12 cellular contexts compared by ENCODE assay signal in genomic region chr13:20714563-20715339, GRCh38. TPM values are rescaled to one million over a fixed set of nuclear protein-coding genes. Genes with fewer than 3 reads are reported as not detected.
DNase-seq lines count a peak whose midpoint lies in the region; ATAC-seq and TF ChIP-seq lines count a peak whose summit lies in the region.
"Had no signal": no experiment of that assay in that cellular context is flagged by ENCODE, and none has a peak within 500 bp of the region (broad histone marks: within the 10 kb centered on the region; RNA-seq: fewer than 3 reads in every experiment).

No MANE protein-coding gene starts in this region.

- no peak for ATAC-seq in HG03442 (IDR thresholded peaks at IDR 0.05; ENCODE audit: unreplicated experiment)
- ATAC-seq: effector memory CD8-positive, alpha-beta T cell had no signal

- CTCF ChIA-PET in PC-9 (lab: Charles Lee) = no interaction called here
- CTCF ChIA-PET in CD8-positive, alpha-beta memory T cell (lab: Charles Lee) = interaction anchor here (0.7 to 1.7 kb wide), 4 partner anchors 113 to 210 kb away, joined by 3 read pairs; no protein-coding TSS in a partner anchor

- no peak overlapping the region for H3K4me3 Mint-ChIP-seq in CD8-positive, alpha-beta memory T cell
- H3K4me3 Mint-ChIP-seq: activated T-cell treated with anti-CD3 and anti-CD28 coated beads, Interleukin-2, amount 50 U/mL, for 24 hours; effector memory CD8-positive, alpha-beta T cell had no signal

- H3K9me3 Mint-ChIP-seq in CD8-positive, alpha-beta memory T cell = no peaks in the 10 kb centered on the region
- H3K9me3 Mint-ChIP-seq: activated T-cell treated with anti-CD3 and anti-CD28 coated beads, Interleukin-2, amount 50 U/mL, for 24 hours; effector memory CD8-positive, alpha-beta T cell had no signal

- H3K27me3 ChIP-seq in SJCRH30 = no peaks in the 10 kb centered on the region
- H3K27me3 ChIP-seq in esophagus muscularis mucosa = peaks cover 0 to 4% (median 0%) of the 10 kb centered on the region in 4 donors
- H3K27me3 ChIP-seq in tibial artery = no peaks in the 10 kb centered on the region
- no peaks in the 10 kb centered on the region for H3K27me3 ChIP-seq in PC-9 (ENCODE audit: insufficient read depth, low read depth)
- H3K27me3 ChIP-seq in CD8-positive, alpha-beta memory T cell (ENCODE audit: insufficient read depth, low read length, poor library complexity, severe bottlenecking) = no peaks in the 10 kb centered on the region

- DNase-seq in SJCRH30 (peak; percentile 66 to 71), esophagus muscularis mucosa (ENCODE audit: extremely low spot score) (no peak), mucosa of gallbladder (ENCODE audit: low spot score) (peak; percentile 20), tibial artery (peak; percentile 78 to 86), PC-9 (no peak), hippocampal formation (lab: John Stamatoyannopoulos, UW) (no peak)
- no peak for DNase-seq in CD8-positive, alpha-beta memory T cell
- DNase-seq: activated T-cell treated with anti-CD3 and anti-CD28 coated beads, Interleukin-2, amount 50 U/mL, for 24 hours; effector memory CD8-positive, alpha-beta T cell; NCI-H1436; retina had no signal

- 34% methylated on average over 7 of the region's 9 CpGs for WGBS in esophagus muscularis mucosa

- no peaks in the 10 kb centered on the region for H3K36me3 ChIP-seq in SJCRH30
- H3K36me3 ChIP-seq in esophagus muscularis mucosa = no peaks in the 10 kb centered on the region
- H3K36me3 ChIP-seq in tibial artery = no peaks in the 10 kb centered on the region
- H3K36me3 ChIP-seq in PC-9 (ENCODE audit: low read depth) = no peaks in the 10 kb centered on the region
- no peaks in the 10 kb centered on the region for H3K36me3 ChIP-seq in CD8-positive, alpha-beta memory T cell (ENCODE audit: insufficient read depth, low read length)

- no peak overlapping the region for H3K4me2 ChIP-seq in PC-9

- H3K79me2 ChIP-seq in PC-9 (ENCODE audit: low read depth) = no peaks in the 10 kb centered on the region

- no peaks in the 10 kb centered on the region for H3K9me2 ChIP-seq in PC-9 (ENCODE audit: insufficient read depth)

- intact Hi-C loops in esophagus muscularis mucosa (cut with DNase I) (loop anchor here (5.0 kb wide), 3 partner anchors 58 to 222 kb away; partner anchors contain the start of gene EEF1AKMT1), tibial artery (cut with DNase I; ENCODE audit: low total_unique reads) (loop anchor here (5.0 to 10.0 kb wide), 2 partner anchors 113 to 220 kb away; no protein-coding TSS in a partner anchor), PC-9 (cut with micrococcal nuclease; ENCODE audit: unreplicated experiment) (loop anchor here (5.0 kb wide), 2 partner anchors 98 to 217 kb away; no protein-coding TSS in a partner anchor)

- H3K9me3 ChIP-seq in SJCRH30 (replicated peaks) (no peaks in the 10 kb centered on the region), esophagus muscularis mucosa (no peaks in the 10 kb centered on the region), tibial artery (no peaks in the 10 kb centered on the region), PC-9 (ENCODE audit: insufficient read depth, low read depth) (no peaks in the 10 kb centered on the region)
- H3K9me3 ChIP-seq in CD8-positive, alpha-beta memory T cell (ENCODE audit: low read length) = no peaks in the 10 kb centered on the region

- 0 out of 2 replicates have a peak, but pooled peaks cover 4% of the 10 kb centered on the region for H4K20me1 ChIP-seq in PC-9 (ENCODE audit: insufficient read depth)

- H3K4me3 ChIP-seq in SJCRH30 (no peak overlapping the region), esophagus muscularis mucosa (peak overlapping the region; percentile 17 to 37 (median 24)), tibial artery (peak overlapping the region in 1 of 2 donors; percentile 6), PC-9 (no peak overlapping the region)
- H3K4me3 ChIP-seq in CD8-positive, alpha-beta memory T cell (ENCODE audit: low read length) = no peak overlapping the region

- no peak for TF ChIP-seq CTCF in esophagus muscularis mucosa (IDR thresholded peaks at IDR 0.05)
- TF ChIP-seq CTCF in tibial artery (IDR thresholded peaks at IDR 0.05) = no peak
- no peak for TF ChIP-seq CTCF in PC-9 (conservative IDR thresholded peaks at IDR 0.05)

- H2AFZ ChIP-seq in PC-9 = no peak overlapping the region

- peaks cover 3 to 13% (median 10%) of the 10 kb centered on the region in 3 donors for H3K4me1 Mint-ChIP-seq in CD8-positive, alpha-beta memory T cell

- no peak for TF ChIP-seq EP300 in esophagus muscularis mucosa (IDR thresholded peaks at IDR 0.05)

- no peaks in the 10 kb centered on the region for H3K36me3 Mint-ChIP-seq in CD8-positive, alpha-beta memory T cell

- peaks cover 35% of the 10 kb centered on the region for H3K4me1 ChIP-seq in SJCRH30
- peaks cover 24 to 34% (median 32%) of the 10 kb centered on the region in 4 donors for H3K4me1 ChIP-seq in esophagus muscularis mucosa
- H3K4me1 ChIP-seq in tibial artery = peaks cover 0 to 36% (median 24%) of the 10 kb centered on the region in 4 donors
- H3K4me1 ChIP-seq in PC-9 (replicated peaks; ENCODE audit: insufficient read depth) = no peaks in the 10 kb centered on the region
- peaks cover 7% of the 10 kb centered on the region for H3K4me1 ChIP-seq in CD8-positive, alpha-beta memory T cell (ENCODE audit: insufficient read depth, low read length)

- TF ChIP-seq POLR2A in esophagus muscularis mucosa (IDR thresholded peaks at IDR 0.05; ENCODE audit: low read depth) = no peak

- peaks cover 9% of the 10 kb centered on the region in 2 donors for H3K27me3 Mint-ChIP-seq in CD8-positive, alpha-beta memory T cell

- H3K27ac ChIP-seq in SJCRH30 (peak overlapping the region; percentile 1; the same call in 1 of the 2 replicates), esophagus muscularis mucosa (replicated peaks in 1 of 4) (peak overlapping the region; percentile 67 to 79 (median 71)), tibial artery (peak overlapping the region; percentile 68 to 72), PC-9 (no peak overlapping the region)
- no peak overlapping the region for H3K27ac ChIP-seq in CD8-positive, alpha-beta memory T cell (ENCODE audit: low read depth, low read length)

- peaks cover 4% of the 10 kb centered on the region; the same call in 1 of the 2 replicates for H3F3A ChIP-seq in PC-9 (ENCODE audit: insufficient read depth, low read depth)

- POLR2A ChIA-PET in PC-9 (lab: Charles Lee; ENCODE audit: unreplicated experiment) = no interaction called here
- POLR2A ChIA-PET in CD8-positive, alpha-beta memory T cell (lab: Charles Lee) = no interaction called here

- BruUV-seq in PC-9 (replicated peaks; lab: Mats Ljungman, UMichigan) = no TSS peak

- no peak overlapping the region for H3K27ac Mint-ChIP-seq in CD8-positive, alpha-beta memory T cell
- H3K27ac Mint-ChIP-seq: activated T-cell treated with anti-CD3 and anti-CD28 coated beads, Interleukin-2, amount 50 U/mL, for 24 hours; effector memory CD8-positive, alpha-beta T cell had no signal

RNA-seq across cellular contexts. Expression of gene IL17D, which starts 11.3 kb away (rescaled TPM):
- total RNA-seq in SJCRH30 (2014; rRNA removed; shearing (Covaris generic)) = 0.56 and 1.4 TPM in 2 replicates
- 1 to 10 TPM; 4.2 to 9.9 (median 6.7) TPM for total RNA-seq in esophagus muscularis mucosa
- 7.1 TPM for total RNA-seq in mucosa of gallbladder
- 0.35 and 0.37 TPM in 2 replicates for total RNA-seq in PC-9 (2021)
- total RNA-seq in CD8-positive, alpha-beta memory T cell = under 1 TPM; 0.84 to 0.98 TPM
- 0.28 TPM for polyA plus RNA-seq in CD8-positive, alpha-beta memory T cell

RNA-seq across cellular contexts. Expression of gene EEF1AKMT1, which starts 59.0 kb away (rescaled TPM):
- total RNA-seq in SJCRH30 (2014; rRNA removed; shearing (Covaris generic)) = 4.7 and 4.8 TPM in 2 replicates
- total RNA-seq in esophagus muscularis mucosa (10 to 100 TPM; 13.1 to 18.7 (median 14.8) TPM), mucosa of gallbladder (6.5 TPM), PC-9 (2021) (6.1 and 8.9 TPM in 2 replicates)
- total RNA-seq in CD8-positive, alpha-beta memory T cell = 10 to 100 TPM; 20.1 to 21.5 TPM
- 13.9 TPM for polyA plus RNA-seq in CD8-positive, alpha-beta memory T cell

Comparison
In these comparisons a context has a peak if more than half of its experiments do, and no peak if none do; other contexts are left out.
1. DNase-seq: peak in SJCRH30 (2 of 2), mucosa of gallbladder (single experiment) and tibial artery (2 of 2); none in esophagus muscularis mucosa (single experiment), PC-9 (0 of 2), hippocampal formation (0 of 2) and CD8-positive, alpha-beta memory T cell (0 of 5).
2. H3K27ac ChIP-seq: peak in SJCRH30 (single experiment), esophagus muscularis mucosa (4 of 4) and tibial artery (2 of 2); none in PC-9 (single experiment) and CD8-positive, alpha-beta memory T cell (single experiment).
3. H3K4me3 ChIP-seq: peak in esophagus muscularis mucosa (4 of 4); none in SJCRH30 (single experiment), PC-9 (single experiment) and CD8-positive, alpha-beta memory T cell (single experiment).